1 cellular context compared by ENCODE assay signal in genomic region chr7:1569833-1570632, GRCh38.
TF ChIP-seq lines count a peak whose summit lies in the region.

TSS of gene PSMG3 (minus strand) at chr7:1570032. CDS start at chr7:1569339, 693 bp downstream.

TF ChIP-seq in HepG2, 621 proteins besides CTCF, POLR2A, EP300 and RAD21 (continued from another document and continues in another):
- peak in 1 of 2 experiments; percentile 61; a peak in 1 of 4 replicates for TF ChIP-seq REST (IDR thresholded peaks at IDR 0.05; ENCODE audit: borderline replicate concordance in 1 of 2, low read depth in 1 of 2, low read length in 2 of 2)
- TF ChIP-seq PHB2 (IDR thresholded peaks at IDR 0.05; ENCODE audit: partially characterized antibody), result no peak
- no peak for TF ChIP-seq ZNF550 (CRISPR knock-in tag; IDR thresholded peaks at IDR 0.05; ENCODE audit: borderline replicate concordance)
- no peak for TF ChIP-seq ZNF160 (CRISPR knock-in tag; IDR thresholded peaks at IDR 0.05)
- peak; percentile 87 for TF ChIP-seq KDM5A (IDR thresholded peaks at IDR 0.05; ENCODE audit: borderline replicate concordance, low read length)
- peak; percentile 53; the same call in 1 of the 2 replicates for TF ChIP-seq ZNF225 (CRISPR knock-in tag; IDR thresholded peaks at IDR 0.05)
- peak; percentile 74 for TF ChIP-seq ZNF639 (CRISPR knock-in tag; conservative IDR thresholded peaks at IDR 0.05)
- TF ChIP-seq NRL (CRISPR knock-in tag; IDR thresholded peaks at IDR 0.05; ENCODE audit: borderline replicate concordance), result peak; percentile 32; the same call in 1 of the 2 replicates
- no peak for TF ChIP-seq ZBTB1 (CRISPR knock-in tag; IDR thresholded peaks at IDR 0.05; ENCODE audit: borderline replicate concordance)
- TF ChIP-seq PAX8 (CRISPR knock-in tag; IDR thresholded peaks at IDR 0.05; ENCODE audit: borderline replicate concordance), result 0 out of 2 replicates have a peak, but pooled peaks have one; percentile 56
- no peak for TF ChIP-seq WIZ (CRISPR knock-in tag; IDR thresholded peaks at IDR 0.05)
- TF ChIP-seq HOXA7 (CRISPR knock-in tag; IDR thresholded peaks at IDR 0.05), result no peak
- TF ChIP-seq TRIM24 (CRISPR knock-in tag; IDR thresholded peaks at IDR 0.05), result no peak
- no peak; the same call in 1 of the 2 replicates for TF ChIP-seq SMYD3 (CRISPR knock-in tag; IDR thresholded peaks at IDR 0.05)
- TF ChIP-seq ZFP37 (CRISPR knock-in tag; IDR thresholded peaks at IDR 0.05; ENCODE audit: borderline replicate concordance), result 0 out of 2 replicates have a peak, but pooled peaks have one; percentile 41
- TF ChIP-seq ZC3H4 (CRISPR knock-in tag; IDR thresholded peaks at IDR 0.05; ENCODE audit: borderline replicate concordance), result no peak
- no peak for TF ChIP-seq ZNF773 (CRISPR knock-in tag; IDR thresholded peaks at IDR 0.05; ENCODE audit: borderline replicate concordance)
- no peak for TF ChIP-seq ISX (CRISPR knock-in tag; conservative IDR thresholded peaks at IDR 0.05)
- no peak for TF ChIP-seq ZNF282 (IDR thresholded peaks at IDR 0.05; ENCODE audit: partially characterized antibody)
- TF ChIP-seq U2AF2 (IDR thresholded peaks at IDR 0.05; ENCODE audit: low read depth, low read length), result no peak
- no peak for TF ChIP-seq PCBP1 (IDR thresholded peaks at IDR 0.05; ENCODE audit: borderline replicate concordance, low read depth, low read length)
- no peak; the same call in 1 of the 2 replicates for TF ChIP-seq STAT6 (CRISPR knock-in tag; IDR thresholded peaks at IDR 0.05; ENCODE audit: borderline replicate concordance)
- no peak for TF ChIP-seq RCOR2 (CRISPR knock-in tag; IDR thresholded peaks at IDR 0.05)
- no peak for TF ChIP-seq U2AF1 (optimal IDR thresholded peaks at IDR 0.05; ENCODE audit: low read depth, low read length)
- peak; percentile 68; the same call in 1 of the 2 replicates for TF ChIP-seq ZNF564 (CRISPR knock-in tag; IDR thresholded peaks at IDR 0.05)
- TF ChIP-seq ZNF530 (CRISPR knock-in tag; IDR thresholded peaks at IDR 0.05; ENCODE audit: low read depth), result no peak
- TF ChIP-seq ZNF24 (IDR thresholded peaks at IDR 0.05), result 0 out of 2 replicates have a peak, but pooled peaks have one; percentile 56
- TF ChIP-seq ZFAT (CRISPR knock-in tag; conservative IDR thresholded peaks at IDR 0.05), result no peak
- no peak for TF ChIP-seq ZNF234 (CRISPR knock-in tag; conservative IDR thresholded peaks at IDR 0.05)
- TF ChIP-seq ZKSCAN8 (CRISPR knock-in tag; IDR thresholded peaks at IDR 0.05; ENCODE audit: borderline replicate concordance), result peak; percentile 47; the same call in 1 of the 2 replicates
- no peak; the same call in 1 of the 2 replicates for TF ChIP-seq AHR (CRISPR knock-in tag; IDR thresholded peaks at IDR 0.05)
- TF ChIP-seq BHLHE40 (IDR thresholded peaks at IDR 0.05; ENCODE audit: low read length), result no peak; the same call in 1 of the 2 replicates
- TF ChIP-seq ZBTB44 (CRISPR knock-in tag; IDR thresholded peaks at IDR 0.05), result peak; percentile 86; the same call in 1 of the 2 replicates
- no peak for TF ChIP-seq ZNF142 (CRISPR knock-in tag; IDR thresholded peaks at IDR 0.05)
- no peak for TF ChIP-seq SRSF1 (optimal IDR thresholded peaks at IDR 0.05; ENCODE audit: low read depth, low read length)
- TF ChIP-seq CSRNP2 (CRISPR knock-in tag; conservative IDR thresholded peaks at IDR 0.05; ENCODE audit: low read depth), result no peak
- no peak for TF ChIP-seq FOXP1 (IDR thresholded peaks at IDR 0.05)
- peak; percentile 32; the same call in 1 of the 2 replicates for TF ChIP-seq FOXP1 (CRISPR knock-in tag; IDR thresholded peaks at IDR 0.05)
- no peak for TF ChIP-seq KLF13 (CRISPR knock-in tag; IDR thresholded peaks at IDR 0.05)
- TF ChIP-seq ZNF790 (CRISPR knock-in tag; IDR thresholded peaks at IDR 0.05; ENCODE audit: borderline replicate concordance), result peak; percentile 79; the same call in 1 of the 2 replicates
- no peak for TF ChIP-seq FOSL1 (CRISPR knock-in tag; IDR thresholded peaks at IDR 0.05; ENCODE audit: borderline replicate concordance)
- no peak for TF ChIP-seq TBX3 (IDR thresholded peaks at IDR 0.05; ENCODE audit: borderline replicate concordance)
- no peak for TF ChIP-seq ZMYM2 (CRISPR knock-in tag; IDR thresholded peaks at IDR 0.05)
- peak; percentile 87 for TF ChIP-seq ETV5 (CRISPR knock-in tag; IDR thresholded peaks at IDR 0.05; ENCODE audit: borderline replicate concordance)
- no peak; the same call in 1 of the 2 replicates for TF ChIP-seq MIXL1 (CRISPR knock-in tag; IDR thresholded peaks at IDR 0.05)
- TF ChIP-seq NFIB (CRISPR knock-in tag; IDR thresholded peaks at IDR 0.05; ENCODE audit: borderline replicate concordance), result no peak
- TF ChIP-seq KMT2A (CRISPR knock-in tag; IDR thresholded peaks at IDR 0.05), result peak; percentile 74
- 0 out of 2 replicates have a peak, but pooled peaks have one; percentile 40 for TF ChIP-seq HMG20B (CRISPR knock-in tag; conservative IDR thresholded peaks at IDR 0.05)
- TF ChIP-seq NR2F2 (IDR thresholded peaks at IDR 0.05; ENCODE audit: borderline replicate concordance, low read depth), result no peak
- TF ChIP-seq ELK4 (CRISPR knock-in tag; IDR thresholded peaks at IDR 0.05; ENCODE audit: borderline replicate concordance), result no peak
